ENCODE assay signal across 1 cellular context in the genomic region with DNA sequence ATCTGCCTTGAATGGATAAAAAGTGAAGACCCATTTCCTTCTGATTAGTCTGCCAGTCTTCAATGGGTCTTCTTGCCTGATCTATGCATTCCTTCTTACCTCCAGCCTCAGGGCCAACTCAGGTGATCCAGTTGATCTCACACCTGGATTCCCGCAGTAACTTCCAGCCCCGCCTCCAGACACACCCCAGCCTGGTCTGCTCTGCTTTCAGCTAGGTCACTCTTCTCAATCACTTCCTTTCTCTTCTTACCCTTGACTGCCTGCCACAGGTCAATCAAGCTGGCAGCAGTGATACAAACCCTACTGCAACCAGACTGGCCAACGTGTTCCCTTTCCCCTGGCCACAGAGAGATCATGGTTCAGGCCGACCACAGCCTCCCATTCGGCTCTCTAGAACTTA.
TF ChIP-seq lines count a peak whose summit lies in the region.

No MANE protein-coding gene starts in this region.

TF ChIP-seq in GM23338, 12 proteins besides CTCF, POLR2A, EP300 and RAD21 (continued from another document):
- TF ChIP-seq, protein P1, sequence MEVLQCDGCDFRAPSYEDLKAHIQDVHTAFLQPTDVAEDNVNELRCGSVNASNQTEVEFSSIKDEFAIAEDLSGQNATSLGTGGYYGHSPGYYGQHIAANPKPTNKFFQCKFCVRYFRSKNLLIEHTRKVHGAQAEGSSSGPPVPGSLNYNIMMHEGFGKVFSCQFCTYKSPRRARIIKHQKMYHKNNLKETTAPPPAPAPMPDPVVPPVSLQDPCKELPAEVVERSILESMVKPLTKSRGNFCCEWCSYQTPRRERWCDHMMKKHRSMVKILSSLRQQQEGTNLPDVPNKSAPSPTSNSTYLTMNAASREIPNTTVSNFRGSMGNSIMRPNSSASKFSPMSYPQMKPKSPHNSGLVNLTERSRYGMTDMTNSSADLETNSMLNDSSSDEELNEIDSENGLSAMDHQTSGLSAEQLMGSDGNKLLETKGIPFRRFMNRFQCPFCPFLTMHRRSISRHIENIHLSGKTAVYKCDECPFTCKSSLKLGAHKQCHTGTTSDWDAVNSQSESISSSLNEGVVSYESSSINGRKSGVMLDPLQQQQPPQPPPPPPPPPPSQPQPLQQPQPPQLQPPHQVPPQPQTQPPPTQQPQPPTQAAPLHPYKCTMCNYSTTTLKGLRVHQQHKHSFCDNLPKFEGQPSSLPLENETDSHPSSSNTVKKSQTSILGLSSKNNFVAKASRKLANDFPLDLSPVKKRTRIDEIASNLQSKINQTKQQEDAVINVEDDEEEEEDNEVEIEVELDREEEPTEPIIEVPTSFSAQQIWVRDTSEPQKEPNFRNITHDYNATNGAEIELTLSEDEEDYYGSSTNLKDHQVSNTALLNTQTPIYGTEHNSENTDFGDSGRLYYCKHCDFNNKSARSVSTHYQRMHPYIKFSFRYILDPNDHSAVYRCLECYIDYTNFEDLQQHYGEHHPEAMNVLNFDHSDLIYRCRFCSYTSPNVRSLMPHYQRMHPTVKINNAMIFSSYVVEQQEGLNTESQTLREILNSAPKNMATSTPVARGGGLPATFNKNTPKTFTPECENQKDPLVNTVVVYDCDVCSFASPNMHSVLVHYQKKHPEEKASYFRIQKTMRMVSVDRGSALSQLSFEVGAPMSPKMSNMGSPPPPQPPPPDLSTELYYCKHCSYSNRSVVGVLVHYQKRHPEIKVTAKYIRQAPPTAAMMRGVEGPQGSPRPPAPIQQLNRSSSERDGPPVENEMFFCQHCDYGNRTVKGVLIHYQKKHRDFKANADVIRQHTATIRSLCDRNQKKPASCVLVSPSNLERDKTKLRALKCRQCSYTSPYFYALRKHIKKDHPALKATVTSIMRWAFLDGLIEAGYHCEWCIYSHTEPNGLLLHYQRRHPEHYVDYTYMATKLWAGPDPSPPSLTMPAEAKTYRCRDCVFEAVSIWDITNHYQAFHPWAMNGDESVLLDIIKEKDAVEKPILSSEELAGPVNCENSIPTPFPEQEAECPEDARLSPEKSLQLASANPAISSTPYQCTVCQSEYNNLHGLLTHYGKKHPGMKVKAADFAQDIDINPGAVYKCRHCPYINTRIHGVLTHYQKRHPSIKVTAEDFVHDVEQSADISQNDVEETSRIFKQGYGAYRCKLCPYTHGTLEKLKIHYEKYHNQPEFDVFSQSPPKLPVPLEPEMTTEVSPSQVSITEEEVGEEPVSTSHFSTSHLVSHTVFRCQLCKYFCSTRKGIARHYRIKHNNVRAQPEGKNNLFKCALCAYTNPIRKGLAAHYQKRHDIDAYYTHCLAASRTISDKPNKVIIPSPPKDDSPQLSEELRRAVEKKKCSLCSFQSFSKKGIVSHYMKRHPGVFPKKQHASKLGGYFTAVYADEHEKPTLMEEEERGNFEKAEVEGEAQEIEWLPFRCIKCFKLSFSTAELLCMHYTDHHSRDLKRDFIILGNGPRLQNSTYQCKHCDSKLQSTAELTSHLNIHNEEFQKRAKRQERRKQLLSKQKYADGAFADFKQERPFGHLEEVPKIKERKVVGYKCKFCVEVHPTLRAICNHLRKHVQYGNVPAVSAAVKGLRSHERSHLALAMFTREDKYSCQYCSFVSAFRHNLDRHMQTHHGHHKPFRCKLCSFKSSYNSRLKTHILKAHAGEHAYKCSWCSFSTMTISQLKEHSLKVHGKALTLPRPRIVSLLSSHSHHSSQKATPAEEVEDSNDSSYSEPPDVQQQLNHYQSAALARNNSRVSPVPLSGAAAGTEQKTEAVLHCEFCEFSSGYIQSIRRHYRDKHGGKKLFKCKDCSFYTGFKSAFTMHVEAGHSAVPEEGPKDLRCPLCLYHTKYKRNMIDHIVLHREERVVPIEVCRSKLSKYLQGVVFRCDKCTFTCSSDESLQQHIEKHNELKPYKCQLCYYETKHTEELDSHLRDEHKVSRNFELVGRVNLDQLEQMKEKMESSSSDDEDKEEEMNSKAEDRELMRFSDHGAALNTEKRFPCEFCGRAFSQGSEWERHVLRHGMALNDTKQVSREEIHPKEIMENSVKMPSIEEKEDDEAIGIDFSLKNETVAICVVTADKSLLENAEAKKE (CRISPR knock-in tag; IDR thresholded peaks at IDR 0.05): no peak
- no peak for TF ChIP-seq ZNF114 (CRISPR knock-in tag; IDR thresholded peaks at IDR 0.05)
- no peak for TF ChIP-seq POLR2AphosphoS5 (IDR thresholded peaks at IDR 0.05; ENCODE audit: low read depth)
- TF ChIP-seq, protein P2, sequence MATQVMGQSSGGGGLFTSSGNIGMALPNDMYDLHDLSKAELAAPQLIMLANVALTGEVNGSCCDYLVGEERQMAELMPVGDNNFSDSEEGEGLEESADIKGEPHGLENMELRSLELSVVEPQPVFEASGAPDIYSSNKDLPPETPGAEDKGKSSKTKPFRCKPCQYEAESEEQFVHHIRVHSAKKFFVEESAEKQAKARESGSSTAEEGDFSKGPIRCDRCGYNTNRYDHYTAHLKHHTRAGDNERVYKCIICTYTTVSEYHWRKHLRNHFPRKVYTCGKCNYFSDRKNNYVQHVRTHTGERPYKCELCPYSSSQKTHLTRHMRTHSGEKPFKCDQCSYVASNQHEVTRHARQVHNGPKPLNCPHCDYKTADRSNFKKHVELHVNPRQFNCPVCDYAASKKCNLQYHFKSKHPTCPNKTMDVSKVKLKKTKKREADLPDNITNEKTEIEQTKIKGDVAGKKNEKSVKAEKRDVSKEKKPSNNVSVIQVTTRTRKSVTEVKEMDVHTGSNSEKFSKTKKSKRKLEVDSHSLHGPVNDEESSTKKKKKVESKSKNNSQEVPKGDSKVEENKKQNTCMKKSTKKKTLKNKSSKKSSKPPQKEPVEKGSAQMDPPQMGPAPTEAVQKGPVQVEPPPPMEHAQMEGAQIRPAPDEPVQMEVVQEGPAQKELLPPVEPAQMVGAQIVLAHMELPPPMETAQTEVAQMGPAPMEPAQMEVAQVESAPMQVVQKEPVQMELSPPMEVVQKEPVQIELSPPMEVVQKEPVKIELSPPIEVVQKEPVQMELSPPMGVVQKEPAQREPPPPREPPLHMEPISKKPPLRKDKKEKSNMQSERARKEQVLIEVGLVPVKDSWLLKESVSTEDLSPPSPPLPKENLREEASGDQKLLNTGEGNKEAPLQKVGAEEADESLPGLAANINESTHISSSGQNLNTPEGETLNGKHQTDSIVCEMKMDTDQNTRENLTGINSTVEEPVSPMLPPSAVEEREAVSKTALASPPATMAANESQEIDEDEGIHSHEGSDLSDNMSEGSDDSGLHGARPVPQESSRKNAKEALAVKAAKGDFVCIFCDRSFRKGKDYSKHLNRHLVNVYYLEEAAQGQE (IDR thresholded peaks at IDR 0.05; ENCODE audit: unreplicated experiment): no peak
- no peak for TF ChIP-seq ZNF331 (CRISPR knock-in tag; IDR thresholded peaks at IDR 0.05; ENCODE audit: low read depth)
- TF ChIP-seq EZH2phosphoT487 (IDR thresholded peaks at IDR 0.05; ENCODE audit: unreplicated experiment): no peak
- TF ChIP-seq, protein P3, sequence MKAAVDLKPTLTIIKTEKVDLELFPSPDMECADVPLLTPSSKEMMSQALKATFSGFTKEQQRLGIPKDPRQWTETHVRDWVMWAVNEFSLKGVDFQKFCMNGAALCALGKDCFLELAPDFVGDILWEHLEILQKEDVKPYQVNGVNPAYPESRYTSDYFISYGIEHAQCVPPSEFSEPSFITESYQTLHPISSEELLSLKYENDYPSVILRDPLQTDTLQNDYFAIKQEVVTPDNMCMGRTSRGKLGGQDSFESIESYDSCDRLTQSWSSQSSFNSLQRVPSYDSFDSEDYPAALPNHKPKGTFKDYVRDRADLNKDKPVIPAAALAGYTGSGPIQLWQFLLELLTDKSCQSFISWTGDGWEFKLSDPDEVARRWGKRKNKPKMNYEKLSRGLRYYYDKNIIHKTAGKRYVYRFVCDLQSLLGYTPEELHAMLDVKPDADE (IDR thresholded peaks at IDR 0.05): no peak
- TF ChIP-seq CREB1 (CRISPR knock-in tag; IDR thresholded peaks at IDR 0.05; ENCODE audit: low read depth): no peak
- TF ChIP-seq NANOG (IDR thresholded peaks at IDR 0.05; ENCODE audit: borderline replicate concordance): no peak
- TF ChIP-seq EZH2 (IDR thresholded peaks at IDR 0.05; ENCODE audit: low read depth, unreplicated experiment): no peak
- TF ChIP-seq JUNB (IDR thresholded peaks at IDR 0.05; ENCODE audit: unreplicated experiment): no peak
TF ChIP-seq in GM23338: peak in this region for 0.
